In genomic region chr14:90087433-90087832, GRCh38 we compare ENCODE assay signal across 8 cellular contexts. TPM values are rescaled to one million over a fixed set of nuclear protein-coding genes. Genes with fewer than 3 reads are reported as not detected.
DNase-seq lines count a peak whose midpoint lies in the region; ATAC-seq and TF ChIP-seq lines count a peak whose summit lies in the region.
"Had no signal": no experiment of that assay in that cellular context is flagged by ENCODE, and none has a peak within 500 bp of the region (broad histone marks: within the 10 kb centered on the region; RNA-seq: fewer than 3 reads in every experiment).

No MANE protein-coding gene starts in this region.

- H3K27ac ChIP-seq in tibial artery, result no peak overlapping the region

- no peaks in the 10 kb centered on the region for H3K27me3 ChIP-seq in tibial artery

- peaks cover 0 to 11% of the 10 kb centered on the region in 2 donors for H3K9me3 Mint-ChIP-seq in activated naive CD4-positive, alpha-beta T cell treated with anti-CD3 and anti-CD28 coated beads, Interleukin-2, amount 50 U/mL, for 72 hours

- no peaks in the 10 kb centered on the region for H3K36me3 ChIP-seq in tibial artery

- peak; percentile 51 for ATAC-seq in T-helper 17 cell
- ATAC-seq in left ventricle myocardium superior, result peak; percentile 96
- ATAC-seq in activated naive CD4-positive, alpha-beta T cell treated with anti-CD3 and anti-CD28 coated beads, Interleukin-2, amount 50 U/mL, for 72 hours, result no peak

- TF ChIP-seq CTCF in tibial artery (IDR thresholded peaks at IDR 0.05), result no peak

- peak; percentile 79 for DNase-seq in HT1080 (ENCODE audit: low read depth)
- DNase-seq in T-helper 17 cell, result no peak
- no peak for DNase-seq in left ventricle myocardium superior
- peak; percentile 63 to 72 for DNase-seq in tibial artery
- no peak for DNase-seq in activated naive CD4-positive, alpha-beta T cell treated with anti-CD3 and anti-CD28 coated beads, Interleukin-2, amount 50 U/mL, for 72 hours (ENCODE audit: low spot score in 2 of 2)
- DNase-seq in T-helper 9 cell, result no peak
- DNase-seq in NCI-H524 treated with DMSO at 0.1 percent for 48 hours (lab: John Stamatoyannopoulos, UW), result no peak
- DNase-seq: NCI-H510A had no signal

- H3K36me3 Mint-ChIP-seq in T-helper 17 cell (ENCODE audit: low read depth), result peaks cover 3% of the 10 kb centered on the region
- peaks cover 5 to 12% of the 10 kb centered on the region in 2 donors for H3K36me3 Mint-ChIP-seq in activated naive CD4-positive, alpha-beta T cell treated with anti-CD3 and anti-CD28 coated beads, Interleukin-2, amount 50 U/mL, for 72 hours

- H3K4me1 ChIP-seq in tibial artery, result peaks cover 0 to 7% (median 5%) of the 10 kb centered on the region in 4 donors

- H3K9me3 ChIP-seq in T-helper 17 cell (ENCODE audit: control insufficient read depth, low read length, poor library complexity, severe bottlenecking) (no peaks in the 10 kb centered on the region), tibial artery (no peaks in the 10 kb centered on the region)

- H3K4me1 Mint-ChIP-seq in T-helper 17 cell, result no peaks in the 10 kb centered on the region

- no peak overlapping the region for H3K27ac Mint-ChIP-seq in T-helper 17 cell
- H3K27ac Mint-ChIP-seq in activated naive CD4-positive, alpha-beta T cell treated with anti-CD3 and anti-CD28 coated beads, Interleukin-2, amount 50 U/mL, for 72 hours, result no peak overlapping the region

- no peak overlapping the region for H3K4me3 Mint-ChIP-seq in T-helper 17 cell

- H3K27me3 Mint-ChIP-seq in T-helper 17 cell, result peaks cover 10% of the 10 kb centered on the region

- intact Hi-C loops in left ventricle myocardium superior (cut with micrococcal nuclease), result no loop called here
- intact Hi-C loops in tibial artery (cut with DNase I; ENCODE audit: low total_unique reads), result no loop called here

- H3K4me3 ChIP-seq in tibial artery, result no peak overlapping the region

RNA-seq across cellular contexts. Expression of gene KCNK13, which starts 25.6 kb away (rescaled TPM):
- 0.13 and 0.45 TPM in 2 replicates for total RNA-seq in HT1080 (2014; rRNA removed; shearing (Covaris generic))
- polyA plus RNA-seq in HT1080 (2015; cell fraction: cytosol; rRNA removed), result not detected in 2 replicates
- not detected in 2 replicates for polyA plus RNA-seq in HT1080 (2015; cell fraction: nucleus; rRNA removed)
- under 1 TPM in 1 of 2 donors, not detected in 1; 0.21 TPM for total RNA-seq in T-helper 17 cell
- total RNA-seq in left ventricle myocardium superior, result 4.5 TPM
- not detected for total RNA-seq in activated naive CD4-positive, alpha-beta T cell treated with anti-CD3 and anti-CD28 coated beads, Interleukin-2, amount 50 U/mL, for 72 hours

Comparison
In these comparisons a context has a peak if more than half of its experiments do, and no peak if none do; other contexts are left out.
1. DNase-seq: peak in HT1080 (single experiment) and tibial artery (2 of 2); none in T-helper 17 cell (0 of 3), left ventricle myocardium superior (single experiment), activated naive CD4-positive, alpha-beta T cell treated with anti-CD3 and anti-CD28 coated beads, Interleukin-2, amount 50 U/mL, for 72 hours (0 of 2), T-helper 9 cell (single experiment) and NCI-H524 treated with DMSO at 0.1 percent for 48 hours (single experiment).
2. ATAC-seq: peak in T-helper 17 cell (single experiment) and left ventricle myocardium superior (single experiment); none in activated naive CD4-positive, alpha-beta T cell treated with anti-CD3 and anti-CD28 coated beads, Interleukin-2, amount 50 U/mL, for 72 hours (0 of 2).